ENCODE assay signal across 34 cellular contexts in genomic region chr2:125638345-125638744, GRCh38.
"Had no signal": no experiment of that assay in that cellular context is flagged by ENCODE, and none has a peak within 500 bp of the region (broad histone marks: within the 10 kb centered on the region; RNA-seq: fewer than 3 reads in every experiment).

No MANE protein-coding gene starts in this region.

- DNase-seq: Karpas-422, Kasumi-1, MG63, MM.1S, MV-4-11, NCI-H1048, NCI-H1092, NCI-H1092 treated with DMSO at 0.1 percent for 48 hours, NCI-H1105, NCI-H1105 treated with DMSO at 0.1 percent for 48 hours, NCI-H1417, NCI-H1417 treated with DMSO at 0.1 percent for 48 hours, NCI-H1436, NCI-H1436 treated with DMSO at 0.1 percent for 48 hours, NCI-H146, NCI-H1694, NCI-H1694 treated with DMSO at 0.1 percent for 48 hours, NCI-H187, NCI-H187 treated with DMSO at 0.1 percent for 48 hours, NCI-H1930, NCI-H2029, NCI-H2029 treated with DMSO at 0.1 percent for 48 hours, NCI-H2081, NCI-H2081 treated with DMSO at 0.1 percent for 48 hours, NCI-H2107, NCI-H2171, NCI-H2171 treated with DMSO at 0.1 percent for 48 hours, NCI-H2227 treated with DMSO at 0.1 percent for 48 hours, NCI-H226, NCI-H345, NCI-H446, NCI-H446 treated with DMSO at 0.1 percent for 48 hours, NCI-H510A, NCI-H510A treated with DMSO at 0.1 percent for 48 hours had no signal

- H3K36me3 ChIP-seq: MG63 had no signal

- H3K4me3 ChIP-seq: MG63 had no signal

- H3K9me3 ChIP-seq: MG63 had no signal

- H3K27me3 ChIP-seq: MG63 had no signal
